Comparison of ENCODE assay signal across 1 cellular context in genomic region chr10:29372920-29373319, GRCh38.
A peak's percentile ranks its signal among the peaks of the same experiment; 100 is the strongest.
TF ChIP-seq lines count a peak whose summit lies in the region.

No MANE protein-coding gene starts in this region.

TF ChIP-seq in HEK293, 187 proteins besides CTCF, POLR2A, EP300 and RAD21 (continued from another document):
- TF ChIP-seq KLF17 (tag by site-specific recombination; IDR thresholded peaks at IDR 0.05) = 0 out of 2 replicates have a peak, but pooled peaks have one; percentile 30
- TF ChIP-seq ZNF248 (tag by site-specific recombination; IDR thresholded peaks at IDR 0.05) = no peak
- no peak for TF ChIP-seq ZNF146 (tag by site-specific recombination; IDR thresholded peaks at IDR 0.05)
